ENCODE assay signal across 27 cellular contexts in genomic region chr4:53767503-53767902, GRCh38.
DNase-seq lines count a peak whose midpoint lies in the region; ATAC-seq, FAIRE-seq and TF ChIP-seq lines count a peak whose summit lies in the region.
"Had no signal": no experiment of that assay in that cellular context is flagged by ENCODE, and none has a peak within 500 bp of the region (broad histone marks: within the 10 kb centered on the region; RNA-seq: fewer than 3 reads in every experiment).

No MANE protein-coding gene starts in this region.

- H3K4me3 Mint-ChIP-seq in activated CD4-positive, alpha-beta T cell treated with anti-CD3 and anti-CD28 coated beads, Interleukin-2, amount 10 ng/mL, durations not matched to agents 24 days and 14 days: no peak overlapping the region
- H3K4me3 Mint-ChIP-seq in astrocyte (ENCODE audit: unreplicated experiment): no peak overlapping the region
- H3K4me3 Mint-ChIP-seq: activated CD8-positive, alpha-beta T cell treated with anti-CD3 and anti-CD28 coated beads for 36 hours; activated naive CD4-positive, alpha-beta T cell treated with anti-CD3 and anti-CD28 coated beads, Interleukin-2, amount 50 U/mL, for 24 hours; CD8-positive, alpha-beta memory T cell; neural progenitor cell had no signal

- H3K4me1 Mint-ChIP-seq in activated CD4-positive, alpha-beta T cell treated with anti-CD3 and anti-CD28 coated beads, Interleukin-2, amount 10 ng/mL, durations not matched to agents 24 days and 14 days: no peaks in the 10 kb centered on the region
- peaks cover 23% of the 10 kb centered on the region for H3K4me1 Mint-ChIP-seq in astrocyte (ENCODE audit: low read depth, unreplicated experiment)
- H3K4me1 Mint-ChIP-seq: activated naive CD4-positive, alpha-beta T cell treated with anti-CD3 and anti-CD28 coated beads, Interleukin-2, amount 50 U/mL, for 24 hours; CD8-positive, alpha-beta memory T cell; neural progenitor cell had no signal

- H3K4me1 ChIP-seq in astrocyte (ENCODE audit: insufficient read depth, low read length): peaks cover 22% of the 10 kb centered on the region

- H3K27me3 ChIP-seq in astrocyte (ENCODE audit: insufficient read depth, low read length): no peaks in the 10 kb centered on the region
- H3K27me3 ChIP-seq: esophagus squamous epithelium, neural progenitor cell, tibial artery had no signal

- DNase-seq in activated CD4-positive, alpha-beta T cell treated with anti-CD3 and anti-CD28 coated beads, Interleukin-2, amount 10 ng/mL, durations not matched to agents 24 days and 14 days: peak; percentile 31
- DNase-seq in activated CD4-positive, alpha-beta T cell treated with anti-CD3 and anti-CD28 coated beads, Interleukin-2, amount 50 U/mL, for 48 hours: no peak
- DNase-seq in astrocyte (ENCODE audit: low read depth) (peak; percentile 94), foreskin fibroblast (peak; percentile 87 to 89), activated T-cell treated with anti-CD3 and anti-CD28 coated beads for 4 hours (no peak), ACHN (no peak), GOT3 (lab: John Stamatoyannopoulos, UW) (no peak)
- DNase-seq: activated CD8-positive, alpha-beta T cell treated with anti-CD3 and anti-CD28 coated beads for 36 hours; activated T-cell treated with anti-CD3 and anti-CD28 coated beads, Interleukin-2, amount 50 U/mL, for 48 hours; CD8-positive, alpha-beta memory T cell; esophagus squamous epithelium; H7; hypothalamus; NCI-H1092; NCI-H2107; NCI-H526 treated with DMSO at 0.1 percent for 48 hours; retina; SHP77; stimulated activated naive CD4-positive, alpha-beta T cell; tibial artery had no signal

- no peaks in the 10 kb centered on the region for H3K36me3 Mint-ChIP-seq in activated CD4-positive, alpha-beta T cell treated with anti-CD3 and anti-CD28 coated beads, Interleukin-2, amount 10 ng/mL, durations not matched to agents 24 days and 14 days (ENCODE audit: low read depth)
- H3K36me3 Mint-ChIP-seq in astrocyte (ENCODE audit: low read depth, unreplicated experiment): no peaks in the 10 kb centered on the region
- H3K36me3 Mint-ChIP-seq: activated naive CD4-positive, alpha-beta T cell treated with anti-CD3 and anti-CD28 coated beads, Interleukin-2, amount 50 U/mL, for 24 hours; CD8-positive, alpha-beta memory T cell; neural progenitor cell had no signal

- H3K4me3 ChIP-seq in astrocyte (ENCODE audit: insufficient read depth, low read depth, low read length): no peak overlapping the region
- no peak overlapping the region for H3K4me3 ChIP-seq in foreskin fibroblast (ENCODE audit: low read depth in 1 of 2, low read length in 2 of 2)
- H3K4me3 ChIP-seq: esophagus squamous epithelium, K562, neural progenitor cell, tibial artery had no signal

- no peaks in the 10 kb centered on the region for H3K27me3 Mint-ChIP-seq in activated CD4-positive, alpha-beta T cell treated with anti-CD3 and anti-CD28 coated beads, Interleukin-2, amount 10 ng/mL, durations not matched to agents 24 days and 14 days
- H3K27me3 Mint-ChIP-seq in astrocyte (ENCODE audit: low read depth, unreplicated experiment): peaks cover 3% of the 10 kb centered on the region
- H3K27me3 Mint-ChIP-seq: activated CD8-positive, alpha-beta T cell treated with anti-CD3 and anti-CD28 coated beads for 36 hours; activated naive CD4-positive, alpha-beta T cell treated with anti-CD3 and anti-CD28 coated beads, Interleukin-2, amount 50 U/mL, for 24 hours had no signal

- no peak for ATAC-seq in GM18511 (IDR thresholded peaks at IDR 0.05; ENCODE audit: unreplicated experiment)
- ATAC-seq: activated CD8-positive, alpha-beta T cell treated with anti-CD3 and anti-CD28 coated beads for 36 hours; K562 had no signal

- no peaks in the 10 kb centered on the region for H3K79me2 ChIP-seq in astrocyte (ENCODE audit: insufficient read depth, low read length)

- H3K9me3 ChIP-seq in astrocyte (ENCODE audit: insufficient read depth, low read depth, low read length): no peaks in the 10 kb centered on the region
- H3K9me3 ChIP-seq: esophagus squamous epithelium, tibial artery had no signal

- no peak for TF ChIP-seq CTCF in astrocyte (IDR thresholded peaks at IDR 0.05; ENCODE audit: insufficient read depth, low read depth, low read length)
- no peak for TF ChIP-seq CTCF in foreskin fibroblast (IDR thresholded peaks at IDR 0.05; ENCODE audit: low read depth, low read length)

- no peaks in the 10 kb centered on the region for H3K9me3 Mint-ChIP-seq in activated CD4-positive, alpha-beta T cell treated with anti-CD3 and anti-CD28 coated beads, Interleukin-2, amount 10 ng/mL, durations not matched to agents 24 days and 14 days
- H3K9me3 Mint-ChIP-seq in astrocyte (ENCODE audit: unreplicated experiment): no peaks in the 10 kb centered on the region
- H3K9me3 Mint-ChIP-seq: activated CD8-positive, alpha-beta T cell treated with anti-CD3 and anti-CD28 coated beads for 36 hours; activated naive CD4-positive, alpha-beta T cell treated with anti-CD3 and anti-CD28 coated beads, Interleukin-2, amount 50 U/mL, for 24 hours; CD8-positive, alpha-beta memory T cell; neural progenitor cell had no signal

- no peak overlapping the region for H3K27ac Mint-ChIP-seq in activated CD4-positive, alpha-beta T cell treated with anti-CD3 and anti-CD28 coated beads, Interleukin-2, amount 10 ng/mL, durations not matched to agents 24 days and 14 days
- no peak overlapping the region for H3K27ac Mint-ChIP-seq in astrocyte (ENCODE audit: unreplicated experiment)
- H3K27ac Mint-ChIP-seq: activated CD8-positive, alpha-beta T cell treated with anti-CD3 and anti-CD28 coated beads for 36 hours; activated naive CD4-positive, alpha-beta T cell treated with anti-CD3 and anti-CD28 coated beads, Interleukin-2, amount 50 U/mL, for 24 hours; CD8-positive, alpha-beta memory T cell; neural progenitor cell had no signal

- H3K9ac ChIP-seq in astrocyte (ENCODE audit: low read length): no peak overlapping the region
- H3K9ac ChIP-seq: neural progenitor cell had no signal

- no peaks in the 10 kb centered on the region for H3K36me3 ChIP-seq in astrocyte (ENCODE audit: insufficient read depth, low read length)
- H3K36me3 ChIP-seq: esophagus squamous epithelium, neural progenitor cell, tibial artery had no signal

- intact Hi-C loops in activated CD4-positive, alpha-beta T cell treated with anti-CD3 and anti-CD28 coated beads, Interleukin-2, amount 10 ng/mL, durations not matched to agents 24 days and 14 days (cut with micrococcal nuclease): no loop called here

- no peak overlapping the region for H3K27ac ChIP-seq in astrocyte (ENCODE audit: low read depth, low read length)
- H3K27ac ChIP-seq: 22Rv1, esophagus squamous epithelium, neural progenitor cell, tibial artery had no signal

- no peak overlapping the region for H2AFZ ChIP-seq in astrocyte (ENCODE audit: low read depth, low read length)
- H2AFZ ChIP-seq: neural progenitor cell had no signal

- H4K20me1 ChIP-seq in astrocyte (ENCODE audit: insufficient read depth, low read length): no peaks in the 10 kb centered on the region

- peak overlapping the region; percentile 25 for H3K4me2 ChIP-seq in astrocyte (ENCODE audit: low read length)
- H3K4me2 ChIP-seq: neural progenitor cell had no signal

- in situ Hi-C loops in ACHN (cut with HindIII; ENCODE audit: low pct_ligation_motif_present, low pct_unique_long_range_greater_than_20kb, low sequenced_read_pairs): no loop called here

- FAIRE-seq in astrocyte (lab: Jason Lieb, UNC): peak; percentile 87
- FAIRE-seq: bronchial epithelial cell, GM18507, K562 had no signal

Comparison
In these comparisons a context has a peak if more than half of its experiments do, and no peak if none do; other contexts are left out.
1. DNase-seq: peak in activated CD4-positive, alpha-beta T cell treated with anti-CD3 and anti-CD28 coated beads, Interleukin-2, amount 10 ng/mL, durations not matched to agents 24 days and 14 days (single experiment), astrocyte (single experiment) and foreskin fibroblast (2 of 2); none in activated CD4-positive, alpha-beta T cell treated with anti-CD3 and anti-CD28 coated beads, Interleukin-2, amount 50 U/mL, for 48 hours (0 of 2), activated T-cell treated with anti-CD3 and anti-CD28 coated beads for 4 hours (single experiment), ACHN (single experiment) and GOT3 (single experiment).